16 cellular contexts compared by ENCODE assay signal in genomic region chr2:174902491-174903242, GRCh38.
DNase-seq lines count a peak whose midpoint lies in the region; ATAC-seq and TF ChIP-seq lines count a peak whose summit lies in the region.
"Had no signal": no experiment of that assay in that cellular context is flagged by ENCODE, and none has a peak within 500 bp of the region (broad histone marks: within the 10 kb centered on the region; RNA-seq: fewer than 3 reads in every experiment).

No MANE protein-coding gene starts in this region.

- intact Hi-C loops in activated naive CD4-positive, alpha-beta T cell treated with anti-CD3 and anti-CD28 coated beads for 36 hours (cut with micrococcal nuclease), result loop anchor here (10.0 kb wide), 1 partner anchor 128 kb away; no protein-coding TSS in a partner anchor
- intact Hi-C loops in testis (cut with DNase I; ENCODE audit: low total_unique reads), result no loop called here
- intact Hi-C loops in activated CD4-positive, alpha-beta memory T cell treated with anti-CD3 and anti-CD28 coated beads for 36 hours (cut with micrococcal nuclease), result loop anchor here (5.0 kb wide), 2 partner anchors 70 to 125 kb away; no protein-coding TSS in a partner anchor

- H4K20me1 ChIP-seq in hepatocyte (ENCODE audit: insufficient read depth, poor library complexity, severe bottlenecking), result no peaks in the 10 kb centered on the region

- H3K36me3 ChIP-seq in hepatocyte (replicated peaks; ENCODE audit: insufficient read depth, low read depth), result no peaks in the 10 kb centered on the region
- H3K36me3 ChIP-seq in testis (ENCODE audit: low read depth, missing control alignments), result no peaks in the 10 kb centered on the region
- H3K36me3 ChIP-seq: vagina had no signal

- H3K27me3 ChIP-seq in hepatocyte (no peaks in the 10 kb centered on the region), testis (no peaks in the 10 kb centered on the region)
- H3K27me3 ChIP-seq: vagina had no signal

- CTCF ChIA-PET in activated naive CD4-positive, alpha-beta T cell treated with anti-CD3 and anti-CD28 coated beads for 36 hours (lab: Charles Lee), result interaction anchor here (1.9 kb wide), 1 partner anchor 153 kb away, joined by 9 read pairs; no protein-coding TSS in a partner anchor
- CTCF ChIA-PET in activated CD4-positive, alpha-beta memory T cell treated with anti-CD3 and anti-CD28 coated beads for 36 hours (lab: Charles Lee), result interaction anchor here (1.1 to 1.3 kb wide), 2 partner anchors 128 to 132 kb away, joined by 3 to 6 read pairs; no protein-coding TSS in a partner anchor

- peak overlapping the region; percentile 42 for H3K27ac Mint-ChIP-seq in activated naive CD4-positive, alpha-beta T cell treated with anti-CD3 and anti-CD28 coated beads, Interleukin-2, amount 50 U/mL, for 24 hours
- H3K27ac Mint-ChIP-seq in activated naive CD4-positive, alpha-beta T cell treated with anti-CD3 and anti-CD28 coated beads for 36 hours, result no peak overlapping the region
- H3K27ac Mint-ChIP-seq in activated naive CD8-positive, alpha-beta T cell treated with anti-CD3 and anti-CD28 coated beads, Interleukin-2, amount 50 U/mL, for 24 hours, result no peak overlapping the region
- no peak overlapping the region for H3K27ac Mint-ChIP-seq in activated CD4-positive, alpha-beta memory T cell treated with anti-CD3 and anti-CD28 coated beads for 36 hours

- H3K4me3 Mint-ChIP-seq in activated naive CD4-positive, alpha-beta T cell treated with anti-CD3 and anti-CD28 coated beads, Interleukin-2, amount 50 U/mL, for 24 hours, result peak overlapping the region; percentile 49
- no peak overlapping the region for H3K4me3 Mint-ChIP-seq in activated naive CD4-positive, alpha-beta T cell treated with anti-CD3 and anti-CD28 coated beads for 36 hours
- H3K4me3 Mint-ChIP-seq in activated naive CD8-positive, alpha-beta T cell treated with anti-CD3 and anti-CD28 coated beads, Interleukin-2, amount 50 U/mL, for 24 hours, result no peak overlapping the region
- H3K4me3 Mint-ChIP-seq in activated CD4-positive, alpha-beta memory T cell treated with anti-CD3 and anti-CD28 coated beads for 36 hours, result no peak overlapping the region
- H3K4me3 Mint-ChIP-seq: neural crest cell had no signal

- H3K9me3 ChIP-seq in hepatocyte (ENCODE audit: low read depth) (no peaks in the 10 kb centered on the region), testis (no peaks in the 10 kb centered on the region)
- H3K9me3 ChIP-seq: vagina had no signal

- no peak overlapping the region for H2AFZ ChIP-seq in hepatocyte

- H3K4me1 Mint-ChIP-seq in activated naive CD4-positive, alpha-beta T cell treated with anti-CD3 and anti-CD28 coated beads, Interleukin-2, amount 50 U/mL, for 24 hours, result peaks cover 38% of the 10 kb centered on the region
- peaks cover 26% of the 10 kb centered on the region for H3K4me1 Mint-ChIP-seq in activated naive CD4-positive, alpha-beta T cell treated with anti-CD3 and anti-CD28 coated beads for 36 hours (ENCODE audit: low read depth)
- peaks cover 22% of the 10 kb centered on the region for H3K4me1 Mint-ChIP-seq in activated naive CD8-positive, alpha-beta T cell treated with anti-CD3 and anti-CD28 coated beads, Interleukin-2, amount 50 U/mL, for 24 hours
- peaks cover 24% of the 10 kb centered on the region for H3K4me1 Mint-ChIP-seq in activated CD4-positive, alpha-beta memory T cell treated with anti-CD3 and anti-CD28 coated beads for 36 hours (ENCODE audit: low read depth)

- no peaks in the 10 kb centered on the region for H3K9me3 Mint-ChIP-seq in activated naive CD4-positive, alpha-beta T cell treated with anti-CD3 and anti-CD28 coated beads, Interleukin-2, amount 50 U/mL, for 24 hours
- no peaks in the 10 kb centered on the region for H3K9me3 Mint-ChIP-seq in activated naive CD4-positive, alpha-beta T cell treated with anti-CD3 and anti-CD28 coated beads for 36 hours
- H3K9me3 Mint-ChIP-seq in activated naive CD8-positive, alpha-beta T cell treated with anti-CD3 and anti-CD28 coated beads, Interleukin-2, amount 50 U/mL, for 24 hours, result no peaks in the 10 kb centered on the region
- H3K9me3 Mint-ChIP-seq in activated CD4-positive, alpha-beta memory T cell treated with anti-CD3 and anti-CD28 coated beads for 36 hours, result no peaks in the 10 kb centered on the region
- H3K9me3 Mint-ChIP-seq: neural crest cell had no signal

- DNase-seq in activated naive CD4-positive, alpha-beta T cell treated with anti-CD3 and anti-CD28 coated beads for 36 hours, result no peak
- DNase-seq in activated naive CD8-positive, alpha-beta T cell treated with anti-CD3 and anti-CD28 coated beads, Interleukin-2, amount 50 U/mL, for 24 hours, result no peak
- DNase-seq in hepatocyte (ENCODE audit: low spot score), result peak; percentile 12
- DNase-seq in testis, result no peak
- DNase-seq in islet precursor cell, result no peak
- DNase-seq in activated CD4-positive, alpha-beta memory T cell treated with anti-CD3 and anti-CD28 coated beads for 36 hours, result no peak
- DNase-seq: activated gamma-delta T cell; EL; NCI-H1694; NK-92 treated with Interleukin-12 subunit alpha and Interleukin-12 subunit beta, amount 100 ng/mL, for 24 hours; stimulated activated CD4-positive, alpha-beta T cell treated with anti-CD3 and anti-CD28 coated beads, Interleukin-12 subunit alpha, Interleukin-12 subunit beta, amount 100 ng/mL, for 4 hours had no signal

- peak; percentile 72 for ATAC-seq in activated naive CD8-positive, alpha-beta T cell treated with anti-CD3 and anti-CD28 coated beads, Interleukin-2, amount 50 U/mL, for 24 hours
- ATAC-seq in GM19455 (IDR thresholded peaks at IDR 0.05; ENCODE audit: unreplicated experiment), result no peak

- 47% methylated on average over 3 of the region's 3 CpGs for WGBS in hepatocyte (ENCODE audit: low lambda C conversion rate, missing lambda C conversion rate)
- 23 to 33% methylated on average over 3 of the region's 3 CpGs for WGBS in testis, 2 donors

- H3K27me3 Mint-ChIP-seq in activated naive CD4-positive, alpha-beta T cell treated with anti-CD3 and anti-CD28 coated beads, Interleukin-2, amount 50 U/mL, for 24 hours, result no peaks in the 10 kb centered on the region
- H3K27me3 Mint-ChIP-seq in activated naive CD4-positive, alpha-beta T cell treated with anti-CD3 and anti-CD28 coated beads for 36 hours (ENCODE audit: low read depth), result no peaks in the 10 kb centered on the region
- no peaks in the 10 kb centered on the region for H3K27me3 Mint-ChIP-seq in activated naive CD8-positive, alpha-beta T cell treated with anti-CD3 and anti-CD28 coated beads, Interleukin-2, amount 50 U/mL, for 24 hours
- no peaks in the 10 kb centered on the region for H3K27me3 Mint-ChIP-seq in activated CD4-positive, alpha-beta memory T cell treated with anti-CD3 and anti-CD28 coated beads for 36 hours

- peak overlapping the region; percentile 6 for H3K4me2 ChIP-seq in hepatocyte

- no peak for TF ChIP-seq POLR2A in testis (IDR thresholded peaks at IDR 0.05)

- H3K27ac ChIP-seq in hepatocyte (peak overlapping the region; percentile 17), testis (peak overlapping the region; percentile 73 to 74)
- H3K27ac ChIP-seq: coronary artery, vagina had no signal

- H3K4me1 ChIP-seq in hepatocyte (ENCODE audit: insufficient read depth) (peaks cover 9% of the 10 kb centered on the region), testis (peaks cover 32% of the 10 kb centered on the region)
- H3K4me1 ChIP-seq: vagina had no signal

- H3K9me2 ChIP-seq in hepatocyte (replicated peaks; ENCODE audit: insufficient read depth), result no peaks in the 10 kb centered on the region

- H3K36me3 Mint-ChIP-seq in activated naive CD4-positive, alpha-beta T cell treated with anti-CD3 and anti-CD28 coated beads, Interleukin-2, amount 50 U/mL, for 24 hours, result no peaks in the 10 kb centered on the region
- H3K36me3 Mint-ChIP-seq in activated naive CD4-positive, alpha-beta T cell treated with anti-CD3 and anti-CD28 coated beads for 36 hours (ENCODE audit: low read depth), result no peaks in the 10 kb centered on the region
- H3K36me3 Mint-ChIP-seq in activated naive CD8-positive, alpha-beta T cell treated with anti-CD3 and anti-CD28 coated beads, Interleukin-2, amount 50 U/mL, for 24 hours (ENCODE audit: low read depth), result no peaks in the 10 kb centered on the region
- no peaks in the 10 kb centered on the region for H3K36me3 Mint-ChIP-seq in activated CD4-positive, alpha-beta memory T cell treated with anti-CD3 and anti-CD28 coated beads for 36 hours

- H3K79me2 ChIP-seq in hepatocyte, result no peaks in the 10 kb centered on the region

- POLR2A ChIA-PET in activated CD4-positive, alpha-beta memory T cell treated with anti-CD3 and anti-CD28 coated beads for 36 hours (lab: Charles Lee), result no interaction called here

- H3K4me3 ChIP-seq in hepatocyte, result no peak overlapping the region
- no peak overlapping the region for H3K4me3 ChIP-seq in testis
- H3K4me3 ChIP-seq: coronary artery, vagina had no signal

- TF ChIP-seq CTCF in hepatocyte (IDR thresholded peaks at IDR 0.05; ENCODE audit: poor library complexity), result no peak
- no peak for TF ChIP-seq CTCF in testis (IDR thresholded peaks at IDR 0.05)
